8 cellular contexts compared by ENCODE assay signal in genomic region chr17:57085448-57086068, GRCh38.
DNase-seq lines count a peak whose midpoint lies in the region; ATAC-seq and TF ChIP-seq lines count a peak whose summit lies in the region.

No MANE protein-coding gene starts in this region.

- H3K9me3 ChIP-seq in mucosa of stomach (ENCODE audit: control insufficient read depth, low read length): no peaks in the 10 kb centered on the region

- no peak for TF ChIP-seq POLR2A in GM18505 (IDR thresholded peaks at IDR 0.05; ENCODE audit: borderline replicate concordance, extremely low read depth, insufficient read depth, insufficient read length)

- H3K27me3 ChIP-seq in mucosa of stomach (ENCODE audit: control insufficient read depth, insufficient read depth, low read length): no peaks in the 10 kb centered on the region

- peaks cover 39% of the 10 kb centered on the region for H3K4me1 ChIP-seq in mucosa of stomach (ENCODE audit: control insufficient read depth, insufficient read depth, low read length)

- H3K9ac ChIP-seq in mucosa of stomach (ENCODE audit: low read length): peak overlapping the region; percentile 75

- peak overlapping the region; percentile 49 for H3K4me3 ChIP-seq in mucosa of stomach (ENCODE audit: low read length)

- DNase-seq in AG08396 (ENCODE audit: low spot score) (peak; percentile 78), NCI-H510A treated with DMSO at 0.1 percent for 48 hours (lab: John Stamatoyannopoulos, UW) (peak; percentile 62), epidermal melanocyte (ENCODE audit: insufficient read length, low spot score) (peak; percentile 48)
- DNase-seq in activated CD8-positive, alpha-beta memory T cell treated with anti-CD3 and anti-CD28 coated beads, Interleukin-2, amount 50 U/mL, for 4 hours: peak; percentile 66
- peak; percentile 24 to 61 for DNase-seq in stimulated activated CD8-positive, alpha-beta memory T cell treated with anti-CD3 and anti-CD28 coated beads, Interleukin-7, amount 100 ng/mL, for 4 hours (ENCODE audit: low read depth in 2 of 2)

- ATAC-seq in GM18505 (IDR thresholded peaks at IDR 0.05; ENCODE audit: unreplicated experiment) (peak; percentile 32), HG03039 (IDR thresholded peaks at IDR 0.05; ENCODE audit: unreplicated experiment) (peak; percentile 25)

- no peaks in the 10 kb centered on the region for H3K36me3 ChIP-seq in mucosa of stomach (ENCODE audit: control insufficient read depth, insufficient read depth, low read length)

Comparison
In these comparisons a context has a peak if more than half of its experiments do, and no peak if none do; other contexts are left out.
1. Peak in every context shown above with its lines: DNase-seq, ATAC-seq and H3K4me3 ChIP-seq.